In the genomic region with DNA sequence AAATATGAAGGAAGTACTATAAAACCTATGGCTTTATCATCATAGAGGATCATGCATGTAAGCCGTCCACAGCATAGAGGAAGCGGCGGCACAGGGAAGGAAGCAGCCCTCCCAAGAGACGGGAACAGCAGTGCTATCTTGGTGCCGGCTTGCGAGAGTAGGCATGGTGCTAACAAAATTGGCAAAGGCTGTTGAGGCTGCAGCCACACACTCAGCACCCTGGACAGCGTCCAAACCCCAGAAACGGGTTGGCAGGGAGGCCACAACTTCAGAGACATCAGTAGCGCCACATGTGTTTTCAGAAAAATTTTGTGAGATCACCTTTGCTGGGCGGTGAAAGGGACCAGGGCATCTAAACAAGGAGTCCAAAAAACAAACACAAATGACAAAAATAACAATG, we compare ENCODE assay signal across 12 cellular contexts. TPM values are rescaled to one million over a fixed set of nuclear protein-coding genes. Genes with fewer than 3 reads are reported as not detected.
DNase-seq lines count a peak whose midpoint lies in the region; ATAC-seq, FAIRE-seq and TF ChIP-seq lines count a peak whose summit lies in the region.
"Had no signal": no experiment of that assay in that cellular context is flagged by ENCODE, and none has a peak within 500 bp of the region (broad histone marks: within the 10 kb centered on the region; RNA-seq: fewer than 3 reads in every experiment).

No MANE protein-coding gene starts in this region.

- H3K4me1 Mint-ChIP-seq in activated CD8-positive, alpha-beta T cell treated with anti-CD3 and anti-CD28 coated beads for 36 hours (ENCODE audit: low read depth): no peaks in the 10 kb centered on the region

- POLR2A ChIA-PET in activated CD8-positive, alpha-beta T cell treated with anti-CD3 and anti-CD28 coated beads for 36 hours (lab: Charles Lee): no interaction called here

- H3K36me3 Mint-ChIP-seq in activated CD8-positive, alpha-beta T cell treated with anti-CD3 and anti-CD28 coated beads for 36 hours (ENCODE audit: low read depth): no peaks in the 10 kb centered on the region

- no peak for TF ChIP-seq CTCF in AG10803 (conservative IDR thresholded peaks at IDR 0.05; ENCODE audit: low read length)
- no peak for TF ChIP-seq CTCF in activated CD8-positive, alpha-beta T cell treated with anti-CD3 and anti-CD28 coated beads for 36 hours (IDR thresholded peaks at IDR 0.05)

- intact Hi-C loops in activated CD8-positive, alpha-beta T cell treated with anti-CD3 and anti-CD28 coated beads for 36 hours (cut with micrococcal nuclease): no loop called here

- CTCF ChIA-PET in activated CD8-positive, alpha-beta T cell treated with anti-CD3 and anti-CD28 coated beads for 36 hours (lab: Charles Lee): no interaction called here

- no peak for FAIRE-seq in GM19239 (lab: Jason Lieb, UNC)
- no peak for FAIRE-seq in frontal cortex (lab: Jason Lieb, UNC)
- FAIRE-seq: endothelial cell of umbilical vein had no signal

- no peak for ATAC-seq in activated CD8-positive, alpha-beta T cell treated with anti-CD3 and anti-CD28 coated beads for 36 hours
- ATAC-seq in HG03025 (IDR thresholded peaks at IDR 0.05; ENCODE audit: low FRiP score, unreplicated experiment): no peak
- no peak for ATAC-seq in activated CD4-positive, CD25-positive, alpha-beta regulatory T cell treated with anti-CD3 and anti-CD28 coated beads, Interleukin-2, amount 50 U/mL, for 24 hours

- no peak overlapping the region for H3K4me3 Mint-ChIP-seq in activated CD8-positive, alpha-beta T cell treated with anti-CD3 and anti-CD28 coated beads for 36 hours

- H3K9me3 Mint-ChIP-seq in activated CD8-positive, alpha-beta T cell treated with anti-CD3 and anti-CD28 coated beads for 36 hours: peaks cover 2% of the 10 kb centered on the region

- H3K27me3 Mint-ChIP-seq in activated CD8-positive, alpha-beta T cell treated with anti-CD3 and anti-CD28 coated beads for 36 hours: no peaks in the 10 kb centered on the region

- H3K27ac Mint-ChIP-seq in activated CD8-positive, alpha-beta T cell treated with anti-CD3 and anti-CD28 coated beads for 36 hours: no peak overlapping the region

- DNase-seq in AG10803 (ENCODE audit: low read depth): peak; percentile 1
- DNase-seq in HK-2 (ENCODE audit: unreplicated experiment): peak; percentile 2
- DNase-seq in activated CD8-positive, alpha-beta T cell treated with anti-CD3 and anti-CD28 coated beads for 36 hours: peak; percentile 4
- peak; percentile 64 for DNase-seq in iPS-NIHi11 (ENCODE audit: low spot score)
- no peak for DNase-seq in GM19239 (ENCODE audit: insufficient read length, low spot score)
- DNase-seq in frontal cortex (ENCODE audit: low spot score in 2 of 2): no peak
- DNase-seq: SIG-M5, thyroid gland had no signal

- no peak overlapping the region for H3K4me3 ChIP-seq in AG10803 (ENCODE audit: low read length)
- H3K4me3 ChIP-seq: lung, thyroid gland had no signal

RNA-seq across cellular contexts. Expression of a gene that starts 37.7 kb away (rescaled TPM):
- total RNA-seq in activated CD8-positive, alpha-beta T cell treated with anti-CD3 and anti-CD28 coated beads for 36 hours: not detected
- total RNA-seq in frontal cortex: 44.4 TPM
- total RNA-seq: endothelial cell of umbilical vein, lung had no signal

Comparison
In these comparisons a context has a peak if more than half of its experiments do, and no peak if none do; other contexts are left out.
1. DNase-seq: peak in AG10803 (single experiment), HK-2 (single experiment), activated CD8-positive, alpha-beta T cell treated with anti-CD3 and anti-CD28 coated beads for 36 hours (single experiment) and iPS-NIHi11 (single experiment); none in GM19239 (single experiment) and frontal cortex (0 of 2).
2. RNA of a gene that starts 37.7 kb away (total RNA-seq): 44.4 TPM in frontal cortex (single experiment); not detected in activated CD8-positive, alpha-beta T cell treated with anti-CD3 and anti-CD28 coated beads for 36 hours; every median in the first group is over 10 times any median in the second.